In the genomic region with DNA sequence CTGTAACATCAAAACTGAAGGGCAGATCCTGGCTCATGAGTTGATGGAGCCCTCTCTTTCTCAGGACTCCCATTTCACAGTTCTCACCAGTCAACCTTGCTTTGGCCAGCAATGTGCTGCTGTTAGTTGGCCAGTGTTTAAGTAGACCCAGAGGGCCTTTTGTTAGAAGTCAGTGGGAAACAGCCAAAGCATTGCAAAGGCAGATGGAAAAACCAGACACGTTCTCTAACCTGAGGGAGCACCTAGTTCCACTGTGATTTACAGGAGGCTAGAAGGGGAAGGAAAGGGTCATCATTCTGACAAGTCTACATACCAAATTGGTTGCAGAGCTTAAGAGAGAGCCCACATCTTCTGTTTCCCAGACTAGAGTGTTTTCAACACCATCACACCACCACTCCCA, we compare ENCODE assay signal across 24 cellular contexts.
"Had no signal": no experiment of that assay in that cellular context is flagged by ENCODE, and none has a peak within 500 bp of the region (broad histone marks: within the 10 kb centered on the region; RNA-seq: fewer than 3 reads in every experiment).

No MANE protein-coding gene starts in this region.

- H3K36me3 ChIP-seq: Peyer's patch, SJSA1 had no signal

- FAIRE-seq: astrocyte had no signal

- H3K4me3 ChIP-seq: Peyer's patch, SJSA1 had no signal

- ATAC-seq: activated T-cell treated with anti-CD3 and anti-CD28 coated beads, Interleukin-2, amount 50 U/mL, for 4 hours had no signal

- H3K27me3 ChIP-seq: Peyer's patch, SJSA1 had no signal

- H3K9me3 ChIP-seq: Peyer's patch, SJSA1 had no signal

- H3K27ac ChIP-seq: Peyer's patch, SJSA1 had no signal

- DNase-seq: activated B cell treated with CpG ODN at 0.5 μM for 24 hours; activated CD4-positive, alpha-beta memory T cell treated with anti-CD3 and anti-CD28 coated beads for 36 hours; activated CD4-positive, alpha-beta T cell treated with anti-CD3 and anti-CD28 coated beads, Interleukin-2, amount 10 ng/mL, durations not matched to agents 7 days and 5 days; activated CD8-positive, alpha-beta memory T cell treated with anti-CD3 and anti-CD28 coated beads for 24 hours; activated effector memory CD4-positive, alpha-beta T cell treated with anti-CD3 and anti-CD28 coated beads, Interleukin-2, amount 50 U/mL, for 16 hours; activated naive CD4-positive, alpha-beta T cell treated with anti-CD3 and anti-CD28 coated beads for 36 hours; activated T-cell treated with anti-CD3 and anti-CD28 coated beads, Interleukin-2, amount 50 U/mL, for 4 hours; amygdala; Kasumi-1; KBM-7; NCI-H1048; NCI-H146; NCI-H187 treated with DMSO at 0.1 percent for 48 hours; NCI-H2081 treated with DMSO at 0.1 percent for 48 hours; NCI-H2171; NCI-H2227 treated with DMSO at 0.1 percent for 48 hours; NCI-H446 treated with DMSO at 0.1 percent for 48 hours; NCI-H524 treated with DMSO at 0.1 percent for 48 hours; NCI-H748 treated with DMSO at 0.1 percent for 48 hours; Peyer's patch; SHP77; SW 1271 had no signal
